23 cellular contexts compared by ENCODE assay signal in genomic region chr16:5706206-5706605, GRCh38.
"Had no signal": no experiment of that assay in that cellular context is flagged by ENCODE, and none has a peak within 500 bp of the region (broad histone marks: within the 10 kb centered on the region; RNA-seq: fewer than 3 reads in every experiment).

No MANE protein-coding gene starts in this region.

- H3K4me3 Mint-ChIP-seq: activated naive CD4-positive, alpha-beta T cell treated with anti-CD3 and anti-CD28 coated beads for 36 hours; activated naive CD8-positive, alpha-beta T cell treated with anti-CD3 and anti-CD28 coated beads, Interleukin-2, amount 10 ng/mL, durations not matched to agents 7 days and 5 days; activated T-helper 1 cell treated with anti-CD3 and anti-CD28 coated beads, Interleukin-12 subunit alpha, Interleukin-12 subunit beta, Interleukin-2, Interleukin-4 antibody, amounts not matched to agents 30 ng/mL and 10 ng/mL and 1 ng/mL, durations not matched to agents 14 hours and 24 hours and 36 hours; effector memory CD8-positive, alpha-beta T cell; memory B cell; naive thymus-derived CD8-positive, alpha-beta T cell; neural crest cell; T-helper 2 cell treated with Interferon-gamma antibody and Interleukin-4, amounts not matched to agents 5 μg/mL and 100 μg/mL, for 36 hours had no signal

- DNase-seq: activated CD4-positive, alpha-beta T cell treated with anti-CD3 and anti-CD28 coated beads for 4 hours; activated CD4-positive, alpha-beta T cell treated with anti-CD3 and anti-CD28 coated beads, Interleukin-2, amount 50 U/mL, for 48 hours; activated CD8-positive, alpha-beta memory T cell treated with anti-CD3 and anti-CD28 coated beads, Interleukin-2, amount 50 U/mL, for 4 hours; activated effector memory CD4-positive, alpha-beta T cell treated with anti-CD3 and anti-CD28 coated beads, Interleukin-2, amount 50 U/mL, for 16 hours; activated naive CD4-positive, alpha-beta T cell treated with anti-CD3 and anti-CD28 coated beads for 36 hours; activated naive CD8-positive, alpha-beta T cell treated with anti-CD3 and anti-CD28 coated beads, Interleukin-2, amount 10 ng/mL, durations not matched to agents 7 days and 5 days; activated T-cell treated with anti-CD3 and anti-CD28 coated beads, Interleukin-2, amount 50 U/mL, for 1 hour; amniotic stem cell; brain microvascular endothelial cell; cortex of kidney; effector memory CD8-positive, alpha-beta T cell; foreskin fibroblast; heart right ventricle; naive thymus-derived CD8-positive, alpha-beta T cell; right cardiac atrium; spleen; stimulated activated naive CD4-positive, alpha-beta T cell; T-helper 1 cell had no signal

- H3K27me3 Mint-ChIP-seq: activated naive CD8-positive, alpha-beta T cell treated with anti-CD3 and anti-CD28 coated beads, Interleukin-2, amount 10 ng/mL, durations not matched to agents 7 days and 5 days; effector memory CD8-positive, alpha-beta T cell; memory B cell had no signal

- H3K4me1 Mint-ChIP-seq: activated naive CD8-positive, alpha-beta T cell treated with anti-CD3 and anti-CD28 coated beads, Interleukin-2, amount 10 ng/mL, durations not matched to agents 7 days and 5 days; memory B cell; naive thymus-derived CD8-positive, alpha-beta T cell; neural crest cell had no signal

- H3K27ac Mint-ChIP-seq: activated naive CD4-positive, alpha-beta T cell treated with anti-CD3 and anti-CD28 coated beads for 36 hours; activated naive CD8-positive, alpha-beta T cell treated with anti-CD3 and anti-CD28 coated beads, Interleukin-2, amount 10 ng/mL, durations not matched to agents 7 days and 5 days; activated T-helper 1 cell treated with anti-CD3 and anti-CD28 coated beads, Interleukin-12 subunit alpha, Interleukin-12 subunit beta, Interleukin-2, Interleukin-4 antibody, amounts not matched to agents 30 ng/mL and 10 ng/mL and 1 ng/mL, durations not matched to agents 14 hours and 24 hours and 36 hours; effector memory CD8-positive, alpha-beta T cell; memory B cell; naive thymus-derived CD8-positive, alpha-beta T cell; T-helper 2 cell treated with Interferon-gamma antibody and Interleukin-4, amounts not matched to agents 5 μg/mL and 100 μg/mL, for 36 hours had no signal

- ATAC-seq: effector memory CD8-positive, alpha-beta T cell; esophagus mucosa; heart right ventricle; naive thymus-derived CD8-positive, alpha-beta T cell; right cardiac atrium had no signal

- H3K36me3 Mint-ChIP-seq: activated naive CD8-positive, alpha-beta T cell treated with anti-CD3 and anti-CD28 coated beads, Interleukin-2, amount 10 ng/mL, durations not matched to agents 7 days and 5 days; memory B cell had no signal
